ENCODE assay signal across 17 cellular contexts in genomic region chr21:43277481-43278351, GRCh38.
DNase-seq lines count a peak whose midpoint lies in the region; ATAC-seq and TF ChIP-seq lines count a peak whose summit lies in the region.
"Had no signal": no experiment of that assay in that cellular context is flagged by ENCODE, and none has a peak within 500 bp of the region (broad histone marks: within the 10 kb centered on the region; RNA-seq: fewer than 3 reads in every experiment).

No MANE protein-coding gene starts in this region.

- peak; percentile 89 to 93 for ATAC-seq in lower lobe of right lung
- ATAC-seq in GM18858 (IDR thresholded peaks at IDR 0.05; ENCODE audit: unreplicated experiment), result no peak
- ATAC-seq: activated CD4-positive, CD25-positive, alpha-beta regulatory T cell treated with anti-CD3 and anti-CD28 coated beads, Interleukin-2, amount 50 U/mL, for 24 hours; activated naive CD8-positive, alpha-beta T cell treated with anti-CD3 and anti-CD28 coated beads, Interleukin-2, amount 50 U/mL, for 24 hours had no signal

- no peaks in the 10 kb centered on the region for H3K36me3 Mint-ChIP-seq in activated CD4-positive, alpha-beta T cell treated with anti-CD3 and anti-CD28 coated beads, Interleukin-2, amount 10 ng/mL, durations not matched to agents 7 days and 5 days (ENCODE audit: low read depth)
- H3K36me3 Mint-ChIP-seq: CD14-positive monocyte had no signal

- CTCF ChIA-PET in activated CD4-positive, alpha-beta T cell treated with anti-CD3 and anti-CD28 coated beads, Interleukin-2, amount 10 ng/mL, durations not matched to agents 7 days and 5 days (lab: Charles Lee), result no interaction called here

- peaks cover 10% of the 10 kb centered on the region for H3K27me3 Mint-ChIP-seq in activated CD4-positive, alpha-beta T cell treated with anti-CD3 and anti-CD28 coated beads, Interleukin-2, amount 10 ng/mL, durations not matched to agents 7 days and 5 days

- no peak for DNase-seq in NT2/D1 (ENCODE audit: low read depth, low spot score)
- DNase-seq in globus pallidus (ENCODE audit: low spot score), result peak; percentile 65
- peak; percentile 79 for DNase-seq in lower lobe of right lung
- DNase-seq in spleen, result peak; percentile 69
- DNase-seq in activated CD4-positive, alpha-beta T cell treated with anti-CD3 and anti-CD28 coated beads, Interleukin-2, amount 10 ng/mL, durations not matched to agents 7 days and 5 days, result no peak
- no peak for DNase-seq in mucosa of gallbladder (ENCODE audit: low spot score)
- no peak for DNase-seq in activated CD4-positive, alpha-beta T cell treated with anti-CD3 and anti-CD28 coated beads for 4 hours
- DNase-seq: activated naive CD8-positive, alpha-beta T cell treated with anti-CD3 and anti-CD28 coated beads, Interleukin-2, amount 50 U/mL, for 24 hours; EL; Kasumi-1; NCI-H187; NCI-H526; stimulated activated CD4-positive, alpha-beta T cell treated with anti-CD3 and anti-CD28 coated beads, Interleukin-2, amount 100 ng/mL, for 48 hours; T-helper 1 cell had no signal

- WGBS in spleen, 5 donors, result 46 to 52% (median 48%) methylated on average over 19 to 30 of the region's 30 CpGs

- no peak overlapping the region for H3K4me3 ChIP-seq in NT2/D1 (ENCODE audit: insufficient read length, low read depth)
- no peak overlapping the region for H3K4me3 ChIP-seq in lower lobe of right lung
- no peak overlapping the region for H3K4me3 ChIP-seq in spleen

- POLR2A ChIA-PET in activated CD4-positive, alpha-beta T cell treated with anti-CD3 and anti-CD28 coated beads, Interleukin-2, amount 10 ng/mL, durations not matched to agents 7 days and 5 days (lab: Charles Lee), result no interaction called here

- H3K36me3 ChIP-seq in NT2/D1 (ENCODE audit: insufficient read depth, insufficient read length, low read length), result no peaks in the 10 kb centered on the region
- H3K36me3 ChIP-seq in lower lobe of right lung, result no peaks in the 10 kb centered on the region
- H3K36me3 ChIP-seq in spleen, result no peaks in the 10 kb centered on the region

- peak overlapping the region; percentile 51 for H3K9ac ChIP-seq in NT2/D1 (ENCODE audit: insufficient read length, low read depth)

- H3K27ac Mint-ChIP-seq in activated CD4-positive, alpha-beta T cell treated with anti-CD3 and anti-CD28 coated beads, Interleukin-2, amount 10 ng/mL, durations not matched to agents 7 days and 5 days, result no peak overlapping the region
- H3K27ac Mint-ChIP-seq: activated naive CD8-positive, alpha-beta T cell treated with anti-CD3 and anti-CD28 coated beads, Interleukin-2, amount 50 U/mL, for 24 hours had no signal

- H3K4me1 Mint-ChIP-seq in activated CD4-positive, alpha-beta T cell treated with anti-CD3 and anti-CD28 coated beads, Interleukin-2, amount 10 ng/mL, durations not matched to agents 7 days and 5 days, result no peaks in the 10 kb centered on the region
- H3K4me1 Mint-ChIP-seq: CD14-positive monocyte had no signal

- H3K9me3 ChIP-seq in NT2/D1 (ENCODE audit: insufficient read depth, low read length), result no peaks in the 10 kb centered on the region
- no peaks in the 10 kb centered on the region for H3K9me3 ChIP-seq in lower lobe of right lung
- H3K9me3 ChIP-seq in spleen, result no peaks in the 10 kb centered on the region

- intact Hi-C loops in lower lobe of right lung (cut with DNase I) (no loop called here), spleen (cut with DNase I; ENCODE audit: low total_unique reads) (no loop called here)

- H3K27ac ChIP-seq in lower lobe of right lung (peak overlapping the region; percentile 63), spleen (no peak overlapping the region)

- no peak overlapping the region for H3K4me3 Mint-ChIP-seq in activated CD4-positive, alpha-beta T cell treated with anti-CD3 and anti-CD28 coated beads, Interleukin-2, amount 10 ng/mL, durations not matched to agents 7 days and 5 days
- H3K4me3 Mint-ChIP-seq: activated naive CD8-positive, alpha-beta T cell treated with anti-CD3 and anti-CD28 coated beads, Interleukin-2, amount 50 U/mL, for 24 hours had no signal

- H3K9me3 Mint-ChIP-seq in activated CD4-positive, alpha-beta T cell treated with anti-CD3 and anti-CD28 coated beads, Interleukin-2, amount 10 ng/mL, durations not matched to agents 7 days and 5 days, result no peaks in the 10 kb centered on the region
- H3K9me3 Mint-ChIP-seq: activated naive CD8-positive, alpha-beta T cell treated with anti-CD3 and anti-CD28 coated beads, Interleukin-2, amount 50 U/mL, for 24 hours; CD14-positive monocyte had no signal

- no peak for TF ChIP-seq CTCF in lower lobe of right lung (IDR thresholded peaks at IDR 0.05)
- no peak for TF ChIP-seq CTCF in spleen (IDR thresholded peaks at IDR 0.05 in 8 of 11, conservative IDR thresholded peaks at IDR 0.05 in 3 of 11)

- H3K27me3 ChIP-seq in NT2/D1 (ENCODE audit: insufficient read depth, insufficient read length) (peaks cover 5% of the 10 kb centered on the region), lower lobe of right lung (ENCODE audit: low read depth) (no peaks in the 10 kb centered on the region), spleen (replicated peaks in 1 of 7) (peaks cover 0 to 68% (median 10%) of the 10 kb centered on the region in 7 donors)

- H3K4me1 ChIP-seq in NT2/D1 (ENCODE audit: insufficient read depth, insufficient read length), result peaks cover 37% of the 10 kb centered on the region
- H3K4me1 ChIP-seq in lower lobe of right lung, result peaks cover 14% of the 10 kb centered on the region
- peaks cover 0 to 5% (median 0%) of the 10 kb centered on the region in 6 donors for H3K4me1 ChIP-seq in spleen

- TF ChIP-seq POLR2A in spleen (IDR thresholded peaks at IDR 0.05), result no peak

Comparison
In these comparisons a context has a peak if more than half of its experiments do, and no peak if none do; other contexts are left out.
1. DNase-seq: peak in globus pallidus (single experiment), lower lobe of right lung (single experiment) and spleen (single experiment); none in NT2/D1 (single experiment), activated CD4-positive, alpha-beta T cell treated with anti-CD3 and anti-CD28 coated beads, Interleukin-2, amount 10 ng/mL, durations not matched to agents 7 days and 5 days (single experiment), mucosa of gallbladder (single experiment) and activated CD4-positive, alpha-beta T cell treated with anti-CD3 and anti-CD28 coated beads for 4 hours (0 of 2).